Comparison of ENCODE assay signal across 10 cellular contexts in genomic region chr19:37977992-37978391, GRCh38.
DNase-seq lines count a peak whose midpoint lies in the region; ATAC-seq and TF ChIP-seq lines count a peak whose summit lies in the region.
"Had no signal": no experiment of that assay in that cellular context is flagged by ENCODE, and none has a peak within 500 bp of the region (broad histone marks: within the 10 kb centered on the region; RNA-seq: fewer than 3 reads in every experiment).

No MANE protein-coding gene starts in this region.

- DNase-seq in A172 (ENCODE audit: low spot score) (peak; percentile 92), choroid plexus epithelial cell (ENCODE audit: low read depth) (peak; percentile 80), lung microvascular endothelial cell (ENCODE audit: low read depth in 2 of 2) (peak; percentile 93), SJCRH30 (no peak), NCI-H1436 treated with DMSO at 0.1 percent for 48 hours (lab: John Stamatoyannopoulos, UW) (no peak)
- DNase-seq: stimulated activated CD4-positive, alpha-beta T cell treated with anti-CD3 and anti-CD28 coated beads, Interleukin-4, amount 100 ng/mL, for 24 hours; upper lobe of left lung had no signal

- H3K4me1 Mint-ChIP-seq in IgD-negative memory B cell: peaks cover 57 to 65% (median 63%) of the 10 kb centered on the region in 3 donors

- H3K27ac Mint-ChIP-seq in IgD-negative memory B cell: peak overlapping the region; percentile 92 to 99 (median 93)

- no peak overlapping the region for H3K4me3 ChIP-seq in choroid plexus epithelial cell (ENCODE audit: low read depth, low read length)
- H3K4me3 ChIP-seq in SJCRH30: no peak overlapping the region
- H3K4me3 ChIP-seq: upper lobe of left lung had no signal

- no peak for TF ChIP-seq CTCF in choroid plexus epithelial cell (conservative IDR thresholded peaks at IDR 0.05; ENCODE audit: low read depth, low read length)

- H3K9me3 ChIP-seq in SJCRH30 (replicated peaks): no peaks in the 10 kb centered on the region
- H3K9me3 ChIP-seq: upper lobe of left lung had no signal

- peak overlapping the region in 3 of 4 donors; percentile 72 to 86 (median 73) for H3K4me3 Mint-ChIP-seq in IgD-negative memory B cell

- H3K36me3 ChIP-seq in SJCRH30: peaks cover 8% of the 10 kb centered on the region; the same call in 1 of the 2 replicates
- H3K36me3 ChIP-seq: upper lobe of left lung had no signal

- H3K27me3 Mint-ChIP-seq in IgD-negative memory B cell: peaks cover 1% of the 10 kb centered on the region

- H3K36me3 Mint-ChIP-seq in IgD-negative memory B cell: peaks cover 9% of the 10 kb centered on the region

- no peak for ATAC-seq in GM21526 (IDR thresholded peaks at IDR 0.05; ENCODE audit: low FRiP score, unreplicated experiment)
- no peak for ATAC-seq in GM18909 (IDR thresholded peaks at IDR 0.05; ENCODE audit: poor library complexity, unreplicated experiment)

- no peaks in the 10 kb centered on the region for H3K27me3 ChIP-seq in SJCRH30
- H3K27me3 ChIP-seq: upper lobe of left lung had no signal

- H3K9me3 Mint-ChIP-seq in IgD-negative memory B cell: no peaks in the 10 kb centered on the region

- no peak overlapping the region for H3K27ac ChIP-seq in SJCRH30

- peaks cover 6% of the 10 kb centered on the region; the same call in 1 of the 2 replicates for H3K4me1 ChIP-seq in SJCRH30

Comparison
In these comparisons a context has a peak if more than half of its experiments do, and no peak if none do; other contexts are left out.
1. DNase-seq: peak in A172 (single experiment), choroid plexus epithelial cell (single experiment) and lung microvascular endothelial cell (2 of 2); none in SJCRH30 (0 of 2) and NCI-H1436 treated with DMSO at 0.1 percent for 48 hours (single experiment).